Comparison of ENCODE assay signal across 11 cellular contexts in the genomic region with DNA sequence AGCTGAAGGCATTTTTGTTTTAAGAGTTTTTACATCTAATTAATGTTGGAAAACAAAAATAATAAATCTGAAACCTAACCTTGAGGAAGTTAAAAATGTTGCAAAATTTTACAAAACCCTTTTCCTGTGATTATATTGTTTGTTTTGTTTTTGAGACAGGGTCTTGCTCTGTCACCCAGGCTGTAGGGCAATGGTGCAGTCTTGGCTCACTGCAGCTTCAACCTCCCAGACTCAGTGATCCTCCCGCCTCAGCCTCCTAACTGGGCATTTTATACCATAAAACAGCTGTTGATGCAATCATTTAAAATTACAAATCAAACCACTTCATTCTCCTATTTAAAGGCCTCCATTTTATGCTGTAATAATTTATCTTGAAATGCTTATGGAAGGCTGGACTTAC. TPM values are rescaled to one million over a fixed set of nuclear protein-coding genes. Genes with fewer than 3 reads are reported as not detected.
DNase-seq lines count a peak whose midpoint lies in the region; ATAC-seq and TF ChIP-seq lines count a peak whose summit lies in the region.
"Had no signal": no experiment of that assay in that cellular context is flagged by ENCODE, and none has a peak within 500 bp of the region (broad histone marks: within the 10 kb centered on the region; RNA-seq: fewer than 3 reads in every experiment).

No MANE protein-coding gene starts in this region.

- BruUV-seq in A673 (replicated peaks; lab: Mats Ljungman, UMichigan) = no TSS peak

- intact Hi-C loops in prostate gland (cut with DNase I) = loop anchor here (10.0 kb wide), 1 partner anchor 341 kb away; no protein-coding TSS in a partner anchor
- intact Hi-C loops in A673 (cut with micrococcal nuclease; ENCODE audit: unreplicated experiment) = no loop called here

- H3K4me1 ChIP-seq in OCI-LY1 (ENCODE audit: insufficient read depth, low read length, severe bottlenecking) = peaks cover 26% of the 10 kb centered on the region
- peaks cover 18% of the 10 kb centered on the region for H3K4me1 ChIP-seq in hepatocyte (ENCODE audit: insufficient read depth)
- H3K4me1 ChIP-seq in prostate gland (replicated peaks) = no peaks in the 10 kb centered on the region
- H3K4me1 ChIP-seq in A673 (ENCODE audit: insufficient read depth, low read length, poor library complexity, severe bottlenecking) = peaks cover 5% of the 10 kb centered on the region

- peak overlapping the region; percentile 94 for H3K27ac ChIP-seq in C4-2B
- peak overlapping the region; percentile 68 for H3K27ac ChIP-seq in OCI-LY1 (ENCODE audit: low read depth, low read length, poor library complexity, severe bottlenecking)
- H3K27ac ChIP-seq in hepatocyte = peak overlapping the region; percentile 99
- H3K27ac ChIP-seq in prostate gland = peak overlapping the region; percentile 98
- no peak overlapping the region for H3K27ac ChIP-seq in A673 (ENCODE audit: low read depth, low read length, poor library complexity, severe bottlenecking)
- H3K27ac ChIP-seq: esophagus squamous epithelium, PC-9 had no signal

- peak overlapping the region; percentile 93; the same call in 1 of the 2 replicates for H2AFZ ChIP-seq in OCI-LY1 (ENCODE audit: low read length)
- H2AFZ ChIP-seq in hepatocyte = peak overlapping the region; percentile 63
- H2AFZ ChIP-seq: PC-9 had no signal

- no peaks in the 10 kb centered on the region for H3K9me2 ChIP-seq in OCI-LY1 (ENCODE audit: low read depth, low read length)
- H3K9me2 ChIP-seq in hepatocyte (replicated peaks; ENCODE audit: insufficient read depth) = no peaks in the 10 kb centered on the region

- WGBS in hepatocyte (ENCODE audit: low lambda C conversion rate, missing lambda C conversion rate) = 100% methylated on average over 1 of the region's 1 CpG
- 69% methylated on average over 1 of the region's 1 CpG for WGBS in prostate gland

- H3K27me3 ChIP-seq in OCI-LY1 (ENCODE audit: insufficient read depth, low read length) (no peaks in the 10 kb centered on the region), hepatocyte (no peaks in the 10 kb centered on the region), prostate gland (replicated peaks; ENCODE audit: insufficient read depth) (no peaks in the 10 kb centered on the region), A673 (replicated peaks; ENCODE audit: insufficient read depth, low read depth, low read length, poor library complexity) (no peaks in the 10 kb centered on the region)
- H3K27me3 ChIP-seq: esophagus squamous epithelium had no signal

- H3K4me3 ChIP-seq in OCI-LY1 (ENCODE audit: low read depth, low read length, poor library complexity, severe bottlenecking) (no peak overlapping the region), hepatocyte (no peak overlapping the region), prostate gland (peak overlapping the region in 1 of 2 donors; percentile 3), A673 (ENCODE audit: low read depth, low read length, poor library complexity, severe bottlenecking) (no peak overlapping the region)
- H3K4me3 ChIP-seq: esophagus squamous epithelium, PC-9 had no signal

- H3K9me3 ChIP-seq in OCI-LY1 (ENCODE audit: low read length) = no peaks in the 10 kb centered on the region
- no peaks in the 10 kb centered on the region for H3K9me3 ChIP-seq in hepatocyte (ENCODE audit: low read depth)
- H3K9me3 ChIP-seq in prostate gland = no peaks in the 10 kb centered on the region
- H3K9me3 ChIP-seq in A673 (ENCODE audit: low read depth, low read length, poor library complexity, severe bottlenecking) = no peaks in the 10 kb centered on the region
- H3K9me3 ChIP-seq: esophagus squamous epithelium had no signal

- H3K36me3 ChIP-seq in OCI-LY1 (ENCODE audit: insufficient read depth, low read length) (peaks cover 22% of the 10 kb centered on the region), hepatocyte (replicated peaks; ENCODE audit: insufficient read depth, low read depth) (no peaks in the 10 kb centered on the region), prostate gland (no peaks in the 10 kb centered on the region), A673 (ENCODE audit: insufficient read depth, low read length, poor library complexity, severe bottlenecking) (peaks cover 2% of the 10 kb centered on the region)
- H3K36me3 ChIP-seq: esophagus squamous epithelium had no signal

- no peak for TF ChIP-seq POLR2A in prostate gland (IDR thresholded peaks at IDR 0.05)

- peak overlapping the region; percentile 13; the same call in 1 of the 2 replicates for H3K9ac ChIP-seq in OCI-LY1 (ENCODE audit: low read length)

- TF ChIP-seq CTCF in C4-2B (conservative IDR thresholded peaks at IDR 0.05) = no peak
- TF ChIP-seq CTCF in OCI-LY1 (IDR thresholded peaks at IDR 0.05; ENCODE audit: low read length) = no peak
- TF ChIP-seq CTCF in hepatocyte (IDR thresholded peaks at IDR 0.05; ENCODE audit: poor library complexity) = no peak
- TF ChIP-seq CTCF in prostate gland (IDR thresholded peaks at IDR 0.05) = no peak
- TF ChIP-seq CTCF in A673 (conservative IDR thresholded peaks at IDR 0.05; ENCODE audit: low read depth, low read length) = no peak

- CTCF ChIA-PET in A673 (lab: Charles Lee) = no interaction called here

- peak overlapping the region; percentile 79 for H3K4me2 ChIP-seq in OCI-LY1 (ENCODE audit: low read length)
- peak overlapping the region; percentile 85 for H3K4me2 ChIP-seq in hepatocyte
- H3K4me2 ChIP-seq: PC-9 had no signal

- no peaks in the 10 kb centered on the region for H3F3A ChIP-seq in OCI-LY1 (ENCODE audit: insufficient read depth, low read length)

- peaks cover 28% of the 10 kb centered on the region for H3K79me2 ChIP-seq in OCI-LY1 (ENCODE audit: insufficient read depth, low read length)
- peaks cover 31% of the 10 kb centered on the region for H3K79me2 ChIP-seq in hepatocyte

- H4K20me1 ChIP-seq in OCI-LY1 (ENCODE audit: insufficient read depth, low read length) (peaks cover 5% of the 10 kb centered on the region; the same call in 1 of the 2 replicates), hepatocyte (ENCODE audit: insufficient read depth, poor library complexity, severe bottlenecking) (peaks cover 28% of the 10 kb centered on the region)

- no peak for ATAC-seq in HG03442 (IDR thresholded peaks at IDR 0.05; ENCODE audit: unreplicated experiment)

- DNase-seq in hepatocyte (ENCODE audit: low spot score) (no peak), prostate gland (ENCODE audit: low spot score) (no peak), DMS 273 (lab: John Stamatoyannopoulos, UW; ENCODE audit: unreplicated experiment) (no peak), A673 (ENCODE audit: low spot score) (no peak)
- no peak for DNase-seq in activated CD4-positive, alpha-beta T cell treated with anti-CD3 and anti-CD28 coated beads for 4 hours
- DNase-seq: esophagus squamous epithelium, Kasumi-1, PC-9 had no signal

- POLR2A ChIA-PET in A673 (lab: Charles Lee; ENCODE audit: low non-redundant PET) = no interaction called here

RNA-seq across cellular contexts. Expression of a gene that starts 1.7 kb away (rescaled TPM):
- total RNA-seq in hepatocyte (44.3 and 44.9 TPM in 2 replicates), prostate gland (10 to 100 TPM; 39.4 to 53.4 TPM), A673 (2021) (59.8 and 63.3 TPM in 2 replicates)
- 29.0 and 34.8 TPM in 2 replicates for polyA plus RNA-seq in hepatocyte

RNA-seq across cellular contexts. Expression of a gene that starts 31.2 kb away (rescaled TPM):
- total RNA-seq in hepatocyte (1.8 and 2.0 TPM in 2 replicates), prostate gland (1 to 10 TPM; 1.6 to 3.9 TPM), A673 (2021) (0.84 and 0.94 TPM in 2 replicates)
- 1.6 and 3.4 TPM in 2 replicates for polyA plus RNA-seq in hepatocyte

RNA-seq across cellular contexts. Expression of a gene that starts 55.9 kb away (rescaled TPM):
- total RNA-seq in hepatocyte = 10.6 and 21.5 TPM in 2 replicates
- polyA plus RNA-seq in hepatocyte = 8.7 and 9.3 TPM in 2 replicates
- 10 to 100 TPM; 18.3 to 21.3 TPM for total RNA-seq in prostate gland
- total RNA-seq in A673 (2021) = 17.0 and 18.1 TPM in 2 replicates
